Comparison of ENCODE assay signal across 8 cellular contexts in the genomic region with DNA sequence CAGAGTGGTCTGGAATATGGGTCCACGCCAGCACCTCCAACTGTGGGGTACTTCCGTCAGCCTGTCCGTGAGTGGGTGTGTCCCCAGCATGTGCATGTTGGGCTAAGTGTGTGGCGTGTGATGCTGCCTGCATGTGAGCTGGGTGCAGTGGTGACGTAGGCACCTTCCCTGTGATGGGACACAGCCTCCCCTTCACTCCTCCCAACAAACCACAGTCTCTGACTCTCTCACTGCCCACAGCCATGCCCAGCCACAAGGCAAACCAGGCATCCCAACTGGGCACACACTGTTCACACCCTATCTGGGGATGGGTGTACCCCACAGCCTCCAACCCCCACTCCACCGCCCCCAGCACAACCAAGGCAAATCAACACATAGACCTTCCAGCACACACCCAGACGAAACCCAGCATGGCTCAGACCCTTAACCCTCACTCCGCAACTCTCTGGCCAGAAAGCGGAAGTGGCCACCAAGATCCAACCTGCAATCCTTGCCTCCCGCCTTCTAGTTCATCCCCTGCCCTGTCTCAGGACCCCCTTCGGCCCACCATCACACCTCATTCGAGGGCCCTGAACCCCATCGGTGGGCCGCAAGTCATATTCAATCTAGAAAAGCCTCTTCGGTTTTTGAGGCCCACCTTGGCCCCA. TPM values are rescaled to one million over a fixed set of nuclear protein-coding genes. Genes with fewer than 3 reads are reported as not detected.
DNase-seq lines count a peak whose midpoint lies in the region; ATAC-seq and TF ChIP-seq lines count a peak whose summit lies in the region.

No MANE protein-coding gene starts in this region.

- TF ChIP-seq POLR2A in suprapubic skin (IDR thresholded peaks at IDR 0.05) = no peak

- H3K4me3 Mint-ChIP-seq in activated naive CD4-positive, alpha-beta T cell treated with anti-CD3 and anti-CD28 coated beads for 36 hours = peak overlapping the region; percentile 63
- peak overlapping the region; percentile 87 for H3K4me3 Mint-ChIP-seq in activated T-helper 1 cell treated with anti-CD3 and anti-CD28 coated beads, Interleukin-12 subunit alpha, Interleukin-12 subunit beta, Interleukin-2, Interleukin-4 antibody, amounts not matched to agents 30 ng/mL and 10 ng/mL and 1 ng/mL, durations not matched to agents 14 hours and 24 hours and 36 hours

- H3K9me3 ChIP-seq in iPS-18c (ENCODE audit: control insufficient read depth, insufficient read depth, low read length) (no peaks in the 10 kb centered on the region), suprapubic skin (no peaks in the 10 kb centered on the region)

- H3K27ac ChIP-seq in suprapubic skin = no peak overlapping the region

- intact Hi-C loops in activated naive CD4-positive, alpha-beta T cell treated with anti-CD3 and anti-CD28 coated beads for 36 hours (cut with micrococcal nuclease) = no loop called here
- intact Hi-C loops in activated T-helper 1 cell treated with anti-CD3 and anti-CD28 coated beads, Interleukin-12 subunit alpha, Interleukin-12 subunit beta, Interleukin-2, Interleukin-4 antibody, amounts not matched to agents 30 ng/mL and 10 ng/mL and 1 ng/mL, durations not matched to agents 14 hours and 24 hours and 36 hours (cut with micrococcal nuclease) = no loop called here

- H3K4me1 Mint-ChIP-seq in activated naive CD4-positive, alpha-beta T cell treated with anti-CD3 and anti-CD28 coated beads for 36 hours (ENCODE audit: low read depth) = peaks cover 27% of the 10 kb centered on the region
- peaks cover 52% of the 10 kb centered on the region for H3K4me1 Mint-ChIP-seq in activated T-helper 1 cell treated with anti-CD3 and anti-CD28 coated beads, Interleukin-12 subunit alpha, Interleukin-12 subunit beta, Interleukin-2, Interleukin-4 antibody, amounts not matched to agents 30 ng/mL and 10 ng/mL and 1 ng/mL, durations not matched to agents 14 hours and 24 hours and 36 hours (ENCODE audit: low read depth)

- POLR2A ChIA-PET in GM10248 (lab: Yijun Ruan, JAX) = no interaction called here

- DNase-seq in activated naive CD4-positive, alpha-beta T cell treated with anti-CD3 and anti-CD28 coated beads for 36 hours = no peak
- DNase-seq in activated naive CD4-positive, alpha-beta T cell treated with anti-CD3 and anti-CD28 coated beads, Interleukin-2, amount 50 U/mL, for 16 hours = no peak
- DNase-seq in activated T-helper 1 cell treated with anti-CD3 and anti-CD28 coated beads, Interleukin-12 subunit alpha, Interleukin-12 subunit beta, Interleukin-2, Interleukin-4 antibody, amounts not matched to agents 30 ng/mL and 10 ng/mL and 1 ng/mL, durations not matched to agents 14 hours and 24 hours and 36 hours (ENCODE audit: low spot score) = no peak
- DNase-seq in suprapubic skin (ENCODE audit: low spot score in 2 of 2) (peak in 1 of 2 donors; percentile 52), GM10248 (ENCODE audit: extremely low spot score) (no peak), cerebellar cortex (ENCODE audit: low spot score) (no peak)

- H3K36me3 ChIP-seq in suprapubic skin = no peaks in the 10 kb centered on the region

- H3K27me3 ChIP-seq in suprapubic skin = peaks cover 56% of the 10 kb centered on the region

- peaks cover 24% of the 10 kb centered on the region for H3K4me1 ChIP-seq in suprapubic skin

- no peaks in the 10 kb centered on the region for H3K27me3 Mint-ChIP-seq in activated naive CD4-positive, alpha-beta T cell treated with anti-CD3 and anti-CD28 coated beads for 36 hours (ENCODE audit: low read depth)
- H3K27me3 Mint-ChIP-seq in activated T-helper 1 cell treated with anti-CD3 and anti-CD28 coated beads, Interleukin-12 subunit alpha, Interleukin-12 subunit beta, Interleukin-2, Interleukin-4 antibody, amounts not matched to agents 30 ng/mL and 10 ng/mL and 1 ng/mL, durations not matched to agents 14 hours and 24 hours and 36 hours (ENCODE audit: insufficient read depth) = peaks cover 23% of the 10 kb centered on the region

- H3K4me3 ChIP-seq in iPS-18c (ENCODE audit: insufficient read depth, low read depth, low read length) (peak overlapping the region; percentile 53; the same call in 1 of the 2 replicates), suprapubic skin (peak overlapping the region; percentile 54)

- 45% methylated on average over 12 of the region's 15 CpGs for WGBS in suprapubic skin

- TF ChIP-seq CTCF in suprapubic skin (IDR thresholded peaks at IDR 0.05) (no peak), GM10248 (IDR thresholded peaks at IDR 0.05; ENCODE audit: control extremely low read depth, extremely low read depth, low read depth, missing control alignments) (no peak)

- CTCF ChIA-PET in activated naive CD4-positive, alpha-beta T cell treated with anti-CD3 and anti-CD28 coated beads for 36 hours (lab: Charles Lee) = interaction anchor here (0.9 to 1.3 kb wide), 2 partner anchors 9 to 15 kb away, joined by 3 to 4 read pairs; no protein-coding TSS in a partner anchor
- CTCF ChIA-PET in GM10248 (lab: Yijun Ruan, JAX) = interaction anchor here (1.7 to 6.6 kb wide), 3 partner anchors 9 to 15 kb away, joined by 8 to 65 read pairs (median 41); partner anchors contain the start of genes FBXL15 and NFKB2

- ATAC-seq in HG03432 (IDR thresholded peaks at IDR 0.05; ENCODE audit: unreplicated experiment) = no peak

- no peaks in the 10 kb centered on the region for H3K36me3 Mint-ChIP-seq in activated naive CD4-positive, alpha-beta T cell treated with anti-CD3 and anti-CD28 coated beads for 36 hours (ENCODE audit: low read depth)
- H3K36me3 Mint-ChIP-seq in activated T-helper 1 cell treated with anti-CD3 and anti-CD28 coated beads, Interleukin-12 subunit alpha, Interleukin-12 subunit beta, Interleukin-2, Interleukin-4 antibody, amounts not matched to agents 30 ng/mL and 10 ng/mL and 1 ng/mL, durations not matched to agents 14 hours and 24 hours and 36 hours (ENCODE audit: low read depth) = peaks cover 7% of the 10 kb centered on the region

- TF ChIP-seq EP300 in suprapubic skin (IDR thresholded peaks at IDR 0.05) = peak; percentile 69

- no peaks in the 10 kb centered on the region for H3K9me3 Mint-ChIP-seq in activated naive CD4-positive, alpha-beta T cell treated with anti-CD3 and anti-CD28 coated beads for 36 hours
- no peaks in the 10 kb centered on the region for H3K9me3 Mint-ChIP-seq in activated T-helper 1 cell treated with anti-CD3 and anti-CD28 coated beads, Interleukin-12 subunit alpha, Interleukin-12 subunit beta, Interleukin-2, Interleukin-4 antibody, amounts not matched to agents 30 ng/mL and 10 ng/mL and 1 ng/mL, durations not matched to agents 14 hours and 24 hours and 36 hours

- peak overlapping the region; percentile 32 for H3K27ac Mint-ChIP-seq in activated naive CD4-positive, alpha-beta T cell treated with anti-CD3 and anti-CD28 coated beads for 36 hours
- H3K27ac Mint-ChIP-seq in activated T-helper 1 cell treated with anti-CD3 and anti-CD28 coated beads, Interleukin-12 subunit alpha, Interleukin-12 subunit beta, Interleukin-2, Interleukin-4 antibody, amounts not matched to agents 30 ng/mL and 10 ng/mL and 1 ng/mL, durations not matched to agents 14 hours and 24 hours and 36 hours = peak overlapping the region; percentile 82

RNA-seq across cellular contexts. Expression of gene PSD, which starts 10.4 kb away (rescaled TPM):
- 1 to 10 TPM; 6.2 to 7.2 TPM for total RNA-seq in activated naive CD4-positive, alpha-beta T cell treated with anti-CD3 and anti-CD28 coated beads for 36 hours
- total RNA-seq in activated T-helper 1 cell treated with anti-CD3 and anti-CD28 coated beads, Interleukin-12 subunit alpha, Interleukin-12 subunit beta, Interleukin-2, Interleukin-4 antibody, amounts not matched to agents 30 ng/mL and 10 ng/mL and 1 ng/mL, durations not matched to agents 14 hours and 24 hours and 36 hours = 9.9 and 10.6 TPM in 2 replicates
- total RNA-seq in suprapubic skin = 1 to 10 TPM; 1.7 to 4.8 (median 2.1) TPM

RNA-seq across cellular contexts. Expression of gene FBXL15, which starts 12.4 kb away (rescaled TPM):
- 10 to 100 TPM in 1 of 2 experiments, 1 to 10 TPM in 1; 9.9 to 10.8 TPM for total RNA-seq in activated naive CD4-positive, alpha-beta T cell treated with anti-CD3 and anti-CD28 coated beads for 36 hours
- 14.5 and 18.5 TPM in 2 replicates for total RNA-seq in activated T-helper 1 cell treated with anti-CD3 and anti-CD28 coated beads, Interleukin-12 subunit alpha, Interleukin-12 subunit beta, Interleukin-2, Interleukin-4 antibody, amounts not matched to agents 30 ng/mL and 10 ng/mL and 1 ng/mL, durations not matched to agents 14 hours and 24 hours and 36 hours
- total RNA-seq in suprapubic skin = 10 to 100 TPM; 12.5 to 17.9 (median 13.8) TPM

RNA-seq across cellular contexts. Expression of gene NFKB2, which starts 12.7 kb away (rescaled TPM):
- 100 to 1,000 TPM; 328 to 345 TPM for total RNA-seq in activated naive CD4-positive, alpha-beta T cell treated with anti-CD3 and anti-CD28 coated beads for 36 hours
- 307 and 322 TPM in 2 replicates for total RNA-seq in activated T-helper 1 cell treated with anti-CD3 and anti-CD28 coated beads, Interleukin-12 subunit alpha, Interleukin-12 subunit beta, Interleukin-2, Interleukin-4 antibody, amounts not matched to agents 30 ng/mL and 10 ng/mL and 1 ng/mL, durations not matched to agents 14 hours and 24 hours and 36 hours
- total RNA-seq in suprapubic skin = 10 to 100 TPM; 14.4 to 18.5 (median 16.0) TPM

RNA-seq across cellular contexts. Expression of gene CUEDC2, which starts 24.2 kb away (rescaled TPM):
- total RNA-seq in activated naive CD4-positive, alpha-beta T cell treated with anti-CD3 and anti-CD28 coated beads for 36 hours = 10 to 100 TPM; 63.3 to 64.4 TPM
- 59.0 and 59.4 TPM in 2 replicates for total RNA-seq in activated T-helper 1 cell treated with anti-CD3 and anti-CD28 coated beads, Interleukin-12 subunit alpha, Interleukin-12 subunit beta, Interleukin-2, Interleukin-4 antibody, amounts not matched to agents 30 ng/mL and 10 ng/mL and 1 ng/mL, durations not matched to agents 14 hours and 24 hours and 36 hours
- 10 to 100 TPM; 25.0 to 61.2 (median 40.2) TPM for total RNA-seq in suprapubic skin

RNA-seq across cellular contexts. Expression of gene C10orf95, which starts 43.1 kb away (rescaled TPM):
- under 1 TPM; 0.14 to 0.15 TPM for total RNA-seq in activated naive CD4-positive, alpha-beta T cell treated with anti-CD3 and anti-CD28 coated beads for 36 hours
- 0.29 and 0.37 TPM in 2 replicates for total RNA-seq in activated T-helper 1 cell treated with anti-CD3 and anti-CD28 coated beads, Interleukin-12 subunit alpha, Interleukin-12 subunit beta, Interleukin-2, Interleukin-4 antibody, amounts not matched to agents 30 ng/mL and 10 ng/mL and 1 ng/mL, durations not matched to agents 14 hours and 24 hours and 36 hours
- 1 to 10 TPM; 1.4 to 7.1 (median 5.4) TPM for total RNA-seq in suprapubic skin

Comparison
In these comparisons a context has a peak if more than half of its experiments do, and no peak if none do; other contexts are left out.
1. RNA of gene NFKB2, which starts 12.7 kb away (total RNA-seq): 328 to 345 TPM in activated naive CD4-positive, alpha-beta T cell treated with anti-CD3 and anti-CD28 coated beads for 36 hours and 307 to 322 TPM in activated T-helper 1 cell treated with anti-CD3 and anti-CD28 coated beads, Interleukin-12 subunit alpha, Interleukin-12 subunit beta, Interleukin-2, Interleukin-4 antibody, amounts not matched to agents 30 ng/mL and 10 ng/mL and 1 ng/mL, durations not matched to agents 14 hours and 24 hours and 36 hours; 14.4 to 18.5 TPM in suprapubic skin; every median in the first group is over 10 times any median in the second.